1 cellular context compared by ENCODE assay signal in the genomic region with DNA sequence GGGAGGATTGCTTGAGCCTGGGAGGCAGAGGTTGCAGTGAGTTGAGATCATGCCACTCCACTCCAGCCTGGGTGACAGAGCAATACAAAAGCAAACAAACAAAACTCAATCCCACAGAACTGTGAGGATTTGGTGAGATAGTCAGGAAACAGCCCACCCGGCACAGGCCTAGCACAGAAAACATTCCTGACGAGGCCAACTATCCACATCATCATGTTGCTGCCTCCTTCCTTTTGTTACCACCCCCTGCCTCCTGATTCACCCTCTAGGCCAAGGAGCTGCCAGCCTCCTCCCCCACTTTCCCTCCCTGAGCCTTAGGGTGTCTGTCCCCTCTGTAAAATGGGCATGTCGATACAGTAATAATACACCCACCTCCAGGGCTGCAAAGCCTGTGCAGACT.
TF ChIP-seq lines count a peak whose summit lies in the region.

No MANE protein-coding gene starts in this region.

TF ChIP-seq in HepG2, 621 proteins besides CTCF, POLR2A, EP300 and RAD21 (continued from another document):
- TF ChIP-seq, protein P1, sequence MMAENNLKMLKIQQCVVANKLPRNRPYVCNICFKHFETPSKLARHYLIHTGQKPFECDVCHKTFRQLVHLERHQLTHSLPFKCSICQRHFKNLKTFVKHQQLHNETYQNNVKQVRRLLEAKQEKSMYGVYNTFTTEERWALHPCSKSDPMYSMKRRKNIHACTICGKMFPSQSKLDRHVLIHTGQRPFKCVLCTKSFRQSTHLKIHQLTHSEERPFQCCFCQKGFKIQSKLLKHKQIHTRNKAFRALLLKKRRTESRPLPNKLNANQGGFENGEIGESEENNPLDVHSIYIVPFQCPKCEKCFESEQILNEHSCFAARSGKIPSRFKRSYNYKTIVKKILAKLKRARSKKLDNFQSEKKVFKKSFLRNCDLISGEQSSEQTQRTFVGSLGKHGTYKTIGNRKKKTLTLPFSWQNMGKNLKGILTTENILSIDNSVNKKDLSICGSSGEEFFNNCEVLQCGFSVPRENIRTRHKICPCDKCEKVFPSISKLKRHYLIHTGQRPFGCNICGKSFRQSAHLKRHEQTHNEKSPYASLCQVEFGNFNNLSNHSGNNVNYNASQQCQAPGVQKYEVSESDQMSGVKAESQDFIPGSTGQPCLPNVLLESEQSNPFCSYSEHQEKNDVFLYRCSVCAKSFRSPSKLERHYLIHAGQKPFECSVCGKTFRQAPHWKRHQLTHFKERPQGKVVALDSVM (CRISPR knock-in tag; IDR thresholded peaks at IDR 0.05) = 0 out of 2 replicates have a peak, but pooled peaks have one; percentile 26
- TF ChIP-seq, protein P2, sequence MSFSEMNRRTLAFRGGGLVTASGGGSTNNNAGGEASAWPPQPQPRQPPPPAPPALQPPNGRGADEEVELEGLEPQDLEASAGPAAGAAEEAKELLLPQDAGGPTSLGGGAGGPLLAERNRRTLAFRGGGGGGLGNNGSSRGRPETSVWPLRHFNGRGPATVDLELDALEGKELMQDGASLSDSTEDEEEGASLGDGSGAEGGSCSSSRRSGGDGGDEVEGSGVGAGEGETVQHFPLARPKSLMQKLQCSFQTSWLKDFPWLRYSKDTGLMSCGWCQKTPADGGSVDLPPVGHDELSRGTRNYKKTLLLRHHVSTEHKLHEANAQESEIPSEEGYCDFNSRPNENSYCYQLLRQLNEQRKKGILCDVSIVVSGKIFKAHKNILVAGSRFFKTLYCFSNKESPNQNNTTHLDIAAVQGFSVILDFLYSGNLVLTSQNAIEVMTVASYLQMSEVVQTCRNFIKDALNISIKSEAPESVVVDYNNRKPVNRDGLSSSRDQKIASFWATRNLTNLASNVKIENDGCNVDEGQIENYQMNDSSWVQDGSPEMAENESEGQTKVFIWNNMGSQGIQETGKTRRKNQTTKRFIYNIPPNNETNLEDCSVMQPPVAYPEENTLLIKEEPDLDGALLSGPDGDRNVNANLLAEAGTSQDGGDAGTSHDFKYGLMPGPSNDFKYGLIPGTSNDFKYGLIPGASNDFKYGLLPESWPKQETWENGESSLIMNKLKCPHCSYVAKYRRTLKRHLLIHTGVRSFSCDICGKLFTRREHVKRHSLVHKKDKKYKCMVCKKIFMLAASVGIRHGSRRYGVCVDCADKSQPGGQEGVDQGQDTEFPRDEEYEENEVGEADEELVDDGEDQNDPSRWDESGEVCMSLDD (CRISPR knock-in tag; IDR thresholded peaks at IDR 0.05; ENCODE audit: borderline replicate concordance) = no peak
- no peak for TF ChIP-seq GZF1 (CRISPR knock-in tag; IDR thresholded peaks at IDR 0.05)
